Comparison of ENCODE assay signal across 15 cellular contexts in genomic region chr7:68841004-68841403, GRCh38.
"Had no signal": no experiment of that assay in that cellular context is flagged by ENCODE, and none has a peak within 500 bp of the region (broad histone marks: within the 10 kb centered on the region; RNA-seq: fewer than 3 reads in every experiment).

No MANE protein-coding gene starts in this region.

- H3K27me3 ChIP-seq: esophagus squamous epithelium, sigmoid colon, upper lobe of right lung had no signal

- H3K4me1 ChIP-seq: esophagus squamous epithelium, upper lobe of right lung had no signal

- DNase-seq: activated B cell treated with CpG ODN at 0.5 μM for 24 hours; activated CD4-positive, alpha-beta T cell treated with anti-CD3 and anti-CD28 coated beads, Interleukin-2, amount 10 ng/mL, durations not matched to agents 24 days and 14 days; activated CD8-positive, alpha-beta memory T cell treated with anti-CD3 and anti-CD28 coated beads for 24 hours; activated naive CD4-positive, alpha-beta T cell treated with anti-CD3 and anti-CD28 coated beads for 36 hours; esophagus squamous epithelium; hippocampal formation; kidney glomerular epithelial cell; mammary epithelial cell; natural killer cell; nucleus accumbens; sigmoid colon; stimulated activated CD4-positive, alpha-beta T cell treated with anti-CD3 and anti-CD28 coated beads, Interleukin-2, amount 100 ng/mL, for 24 hours; stimulated activated naive CD4-positive, alpha-beta T cell; T-helper 2 cell; upper lobe of right lung had no signal

- H3K36me3 ChIP-seq: esophagus squamous epithelium, sigmoid colon, upper lobe of right lung had no signal

- ATAC-seq: natural killer cell, upper lobe of right lung had no signal

- H3K4me3 ChIP-seq: esophagus squamous epithelium, sigmoid colon, upper lobe of right lung had no signal

- H3K27ac ChIP-seq: esophagus squamous epithelium, sigmoid colon, upper lobe of right lung had no signal

- H3K9me3 ChIP-seq: upper lobe of right lung had no signal
